In genomic region chr18:24987271-24987932, GRCh38 we compare ENCODE assay signal across 1 cellular context.
TF ChIP-seq lines count a peak whose summit lies in the region.

No MANE protein-coding gene starts in this region.

TF ChIP-seq in H1, 55 proteins besides CTCF, POLR2A, EP300 and RAD21 (continued from another document):
- TF ChIP-seq JUND (IDR thresholded peaks at IDR 0.05; ENCODE audit: low read length) (no peak), POU5F1 (IDR thresholded peaks at IDR 0.05; ENCODE audit: low read depth, low read length) (no peak), RBBP5 (IDR thresholded peaks at IDR 0.05; ENCODE audit: borderline replicate concordance, low read depth, low read length) (no peak)
